Comparison of ENCODE assay signal across 18 cellular contexts in the genomic region with DNA sequence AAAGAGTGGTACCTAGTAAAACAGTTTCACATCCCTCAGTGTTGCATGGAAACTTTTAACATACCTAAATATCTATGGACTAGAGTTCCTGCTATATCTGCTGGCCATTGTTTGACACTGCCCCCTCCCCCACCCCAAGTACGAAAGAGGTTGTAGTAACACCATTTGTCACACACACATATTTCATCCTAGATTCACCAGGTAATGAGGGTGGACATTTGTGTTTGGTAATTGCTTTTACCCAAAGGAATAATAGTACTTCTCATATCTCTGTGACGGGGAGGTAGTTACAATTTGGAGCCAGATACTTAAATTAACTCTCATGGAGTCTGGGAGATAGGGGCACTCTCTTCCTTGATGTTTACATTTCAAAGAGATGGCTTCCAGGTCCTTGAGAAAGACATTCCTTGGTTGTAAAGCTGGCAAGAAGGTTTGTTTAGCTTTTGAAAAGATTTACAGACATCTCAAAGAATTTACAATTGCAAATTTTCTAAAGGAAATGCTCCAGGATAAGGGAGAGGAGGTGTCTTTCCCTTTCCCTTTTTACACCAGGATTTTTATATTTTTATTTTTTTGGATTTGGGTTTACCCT. TPM values are rescaled to one million over a fixed set of nuclear protein-coding genes. Genes with fewer than 3 reads are reported as not detected.
DNase-seq lines count a peak whose midpoint lies in the region; ATAC-seq and TF ChIP-seq lines count a peak whose summit lies in the region.
"Had no signal": no experiment of that assay in that cellular context is flagged by ENCODE, and none has a peak within 500 bp of the region (broad histone marks: within the 10 kb centered on the region; RNA-seq: fewer than 3 reads in every experiment).

No MANE protein-coding gene starts in this region.

- 74% methylated on average over 2 of the region's 2 CpGs for WGBS in SK-N-SH (ENCODE audit: low lambda C conversion rate)
- no CpG with 5 or more reads among the region's 2 CpGs for WGBS in mesendoderm (ENCODE audit: extremely low coverage, insufficient coverage, low lambda C conversion rate)

- H3K27me3 ChIP-seq in SK-N-SH (ENCODE audit: insufficient read depth) (no peaks in the 10 kb centered on the region), mesendoderm (ENCODE audit: insufficient read depth, low read length, poor library complexity) (no peaks in the 10 kb centered on the region)
- H3K27me3 ChIP-seq: BLaER1, SJCRH30 had no signal

- DNase-seq in SK-N-SH (no peak), fibroblast of peridontal ligament (ENCODE audit: extremely low read depth) (peak; percentile 2), mesendoderm (peak; percentile 76), DMS79 treated with DMSO at 0.1 percent for 48 hours (lab: John Stamatoyannopoulos, UW) (no peak), amniotic stem cell (lab: John Stamatoyannopoulos, UW) (no peak), mesothelial cell of epicardium (ENCODE audit: low spot score in 2 of 2, unreplicated experiment in 2 of 2) (no peak), CD14-positive monocyte (ENCODE audit: low spot score) (no peak)
- DNase-seq: CD8-positive, alpha-beta memory T cell; Kasumi-1; NCI-H187 treated with DMSO at 0.1 percent for 48 hours; NCI-H446; SW 1271 had no signal

- CTCF ChIA-PET in SK-N-SH (lab: Yijun Ruan, JAX), result no interaction called here

- no peak overlapping the region for H3K56ac ChIP-seq in mesendoderm (ENCODE audit: low read length)

- H2BK120ac ChIP-seq in mesendoderm (ENCODE audit: low read depth, low read length), result no peak overlapping the region

- H3K27me3 Mint-ChIP-seq in mesothelial cell of epicardium (ENCODE audit: low read depth) (no peaks in the 10 kb centered on the region), CD14-positive monocyte (ENCODE audit: low read depth in 3 of 3) (peaks cover 0 to 6% (median 1%) of the 10 kb centered on the region in 3 donors)
- H3K27me3 Mint-ChIP-seq: IgD-negative memory B cell had no signal

- intact Hi-C loops in CD14-positive monocyte (cut with micrococcal nuclease), result no loop called here

- H3K4me3 Mint-ChIP-seq in mesothelial cell of epicardium (no peak overlapping the region), CD14-positive monocyte (no peak overlapping the region)
- H3K4me3 Mint-ChIP-seq: CD8-positive, alpha-beta memory T cell; IgD-negative memory B cell had no signal

- H3K79me2 ChIP-seq in SK-N-SH (ENCODE audit: insufficient read depth) (no peaks in the 10 kb centered on the region), mesendoderm (ENCODE audit: control insufficient read depth, insufficient read depth, low read length) (no peaks in the 10 kb centered on the region)

- H3K4me1 ChIP-seq in SK-N-SH (ENCODE audit: control insufficient read depth in 1 of 2, insufficient read depth in 2 of 2, low read depth in 1 of 2, low read length in 1 of 2) (peaks cover 0 to 8% of the 10 kb centered on the region in 2 experiments; a peak in 1 of 4 replicates), mesendoderm (ENCODE audit: control insufficient read depth, low read depth, low read length) (peaks cover 2% of the 10 kb centered on the region)
- H3K4me1 ChIP-seq: BLaER1, SJCRH30 had no signal

- no peak overlapping the region for H2BK15ac ChIP-seq in mesendoderm (replicated peaks; ENCODE audit: low read depth)

- no peak overlapping the region for H2AFZ ChIP-seq in SK-N-SH (ENCODE audit: low read depth)

- H3K9me3 Mint-ChIP-seq in mesothelial cell of epicardium (peaks cover 15% of the 10 kb centered on the region), CD14-positive monocyte (no peaks in the 10 kb centered on the region)
- H3K9me3 Mint-ChIP-seq: CD8-positive, alpha-beta memory T cell had no signal

- H3K36me3 ChIP-seq in SK-N-SH (replicated peaks in 1 of 2; ENCODE audit: control insufficient read depth in 1 of 2, insufficient read depth in 2 of 2, low read length in 1 of 2) (no peaks in the 10 kb centered on the region), mesendoderm (ENCODE audit: control insufficient read depth, insufficient read depth, low read length) (no peaks in the 10 kb centered on the region)
- H3K36me3 ChIP-seq: BLaER1, SJCRH30 had no signal

- H3F3A ChIP-seq in SK-N-SH (replicated peaks; ENCODE audit: insufficient read depth), result no peaks in the 10 kb centered on the region

- TF ChIP-seq CTCF in SK-N-SH (IDR thresholded peaks at IDR 0.05) (no peak), mesothelial cell of epicardium (IDR thresholded peaks at IDR 0.05; ENCODE audit: unreplicated experiment) (no peak), CD14-positive monocyte (IDR thresholded peaks at IDR 0.05) (no peak)

- TF ChIP-seq EP300 in SK-N-SH (IDR thresholded peaks at IDR 0.05; ENCODE audit: borderline replicate concordance in 1 of 2, low read depth in 1 of 2, low read length in 1 of 2), result no peak

- H3K4me1 Mint-ChIP-seq in mesothelial cell of epicardium, result peaks cover 13% of the 10 kb centered on the region
- no peaks in the 10 kb centered on the region for H3K4me1 Mint-ChIP-seq in CD14-positive monocyte
- H3K4me1 Mint-ChIP-seq: CD8-positive, alpha-beta memory T cell had no signal

- no peak overlapping the region for H2BK5ac ChIP-seq in mesendoderm (ENCODE audit: low read length)

- H3K27ac ChIP-seq in SK-N-SH (ENCODE audit: low read depth in 2 of 2, low read length in 1 of 2) (no peak overlapping the region), mesendoderm (ENCODE audit: low read depth, low read length) (no peak overlapping the region)
- H3K27ac ChIP-seq: 22Rv1, BLaER1, RWPE1, SJCRH30 had no signal

- no peak overlapping the region for H3K18ac ChIP-seq in mesendoderm (ENCODE audit: low read length)

- no peak overlapping the region for H3K23ac ChIP-seq in mesendoderm (ENCODE audit: low read length)

- H3K4me3 ChIP-seq in SK-N-SH (ENCODE audit: low read depth in 2 of 2, low read length in 1 of 2) (no peak overlapping the region), mesendoderm (ENCODE audit: low read length) (no peak overlapping the region)
- H3K4me3 ChIP-seq: BLaER1, SJCRH30 had no signal

- ATAC-seq in SK-N-SH treated with all-trans-retinoic acid at 6 μM for 48 hours, result no peak

- no peak overlapping the region for H2AK5ac ChIP-seq in mesendoderm (ENCODE audit: low read length)

- H3K27ac Mint-ChIP-seq in mesothelial cell of epicardium, result no peak overlapping the region
- no peak overlapping the region for H3K27ac Mint-ChIP-seq in CD14-positive monocyte
- H3K27ac Mint-ChIP-seq: CD8-positive, alpha-beta memory T cell; IgD-negative memory B cell had no signal

- no peaks in the 10 kb centered on the region for H3K79me1 ChIP-seq in mesendoderm (ENCODE audit: low read length)

- no peaks in the 10 kb centered on the region for H4K20me1 ChIP-seq in SK-N-SH (ENCODE audit: insufficient read depth)
- H4K20me1 ChIP-seq: BLaER1 had no signal

- H3K9ac ChIP-seq in SK-N-SH (no peak overlapping the region), mesendoderm (ENCODE audit: low read length) (no peak overlapping the region)
- H3K9ac ChIP-seq: BLaER1 had no signal

- H3K4ac ChIP-seq in mesendoderm (ENCODE audit: low read depth, low read length), result no peak overlapping the region

- H3K36me3 Mint-ChIP-seq in mesothelial cell of epicardium (no peaks in the 10 kb centered on the region), CD14-positive monocyte (no peaks in the 10 kb centered on the region)

- no peak for TF ChIP-seq RAD21 in SK-N-SH (IDR thresholded peaks at IDR 0.05; ENCODE audit: low read length)

- no peaks in the 10 kb centered on the region for H3K9me2 ChIP-seq in SK-N-SH

- POLR2A ChIA-PET in SK-N-SH (lab: Yijun Ruan, JAX), result no interaction called here

- no peak overlapping the region for H4K5ac ChIP-seq in mesendoderm (ENCODE audit: low read length)

- no peaks in the 10 kb centered on the region for H3K9me3 ChIP-seq in SK-N-SH
- H3K9me3 ChIP-seq: BLaER1, SJCRH30 had no signal

- no peak overlapping the region for H4K8ac ChIP-seq in mesendoderm (ENCODE audit: low read depth, low read length)

- H3K4me2 ChIP-seq in SK-N-SH, result no peak overlapping the region
- H3K4me2 ChIP-seq in mesendoderm (ENCODE audit: low read length), result no peak overlapping the region
- H3K4me2 ChIP-seq: BLaER1 had no signal

TF ChIP-seq in SK-N-SH treated with all-trans-retinoic acid at 6 μM for 48 hours, 23 proteins besides CTCF, POLR2A, EP300 and RAD21:
- TF ChIP-seq, protein P1, sequence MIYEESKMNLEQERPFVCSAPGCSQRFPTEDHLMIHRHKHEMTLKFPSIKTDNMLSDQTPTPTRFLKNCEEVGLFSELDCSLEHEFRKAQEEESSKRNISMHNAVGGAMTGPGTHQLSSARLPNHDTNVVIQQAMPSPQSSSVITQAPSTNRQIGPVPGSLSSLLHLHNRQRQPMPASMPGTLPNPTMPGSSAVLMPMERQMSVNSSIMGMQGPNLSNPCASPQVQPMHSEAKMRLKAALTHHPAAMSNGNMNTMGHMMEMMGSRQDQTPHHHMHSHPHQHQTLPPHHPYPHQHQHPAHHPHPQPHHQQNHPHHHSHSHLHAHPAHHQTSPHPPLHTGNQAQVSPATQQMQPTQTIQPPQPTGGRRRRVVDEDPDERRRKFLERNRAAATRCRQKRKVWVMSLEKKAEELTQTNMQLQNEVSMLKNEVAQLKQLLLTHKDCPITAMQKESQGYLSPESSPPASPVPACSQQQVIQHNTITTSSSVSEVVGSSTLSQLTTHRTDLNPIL (CRISPR knock-in tag; IDR thresholded peaks at IDR 0.05; ENCODE audit: low read depth), result no peak
- peak; percentile 77 for TF ChIP-seq ISL1 (CRISPR knock-in tag; IDR thresholded peaks at IDR 0.05)

TF ChIP-seq in SK-N-SH, 30 proteins besides CTCF, POLR2A, EP300 and RAD21 (continues in another document):
- TF ChIP-seq, protein P2, sequence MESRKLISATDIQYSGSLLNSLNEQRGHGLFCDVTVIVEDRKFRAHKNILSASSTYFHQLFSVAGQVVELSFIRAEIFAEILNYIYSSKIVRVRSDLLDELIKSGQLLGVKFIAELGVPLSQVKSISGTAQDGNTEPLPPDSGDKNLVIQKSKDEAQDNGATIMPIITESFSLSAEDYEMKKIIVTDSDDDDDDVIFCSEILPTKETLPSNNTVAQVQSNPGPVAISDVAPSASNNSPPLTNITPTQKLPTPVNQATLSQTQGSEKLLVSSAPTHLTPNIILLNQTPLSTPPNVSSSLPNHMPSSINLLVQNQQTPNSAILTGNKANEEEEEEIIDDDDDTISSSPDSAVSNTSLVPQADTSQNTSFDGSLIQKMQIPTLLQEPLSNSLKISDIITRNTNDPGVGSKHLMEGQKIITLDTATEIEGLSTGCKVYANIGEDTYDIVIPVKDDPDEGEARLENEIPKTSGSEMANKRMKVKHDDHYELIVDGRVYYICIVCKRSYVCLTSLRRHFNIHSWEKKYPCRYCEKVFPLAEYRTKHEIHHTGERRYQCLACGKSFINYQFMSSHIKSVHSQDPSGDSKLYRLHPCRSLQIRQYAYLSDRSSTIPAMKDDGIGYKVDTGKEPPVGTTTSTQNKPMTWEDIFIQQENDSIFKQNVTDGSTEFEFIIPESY (IDR thresholded peaks at IDR 0.05; ENCODE audit: borderline replicate concordance, low read depth), result no peak
- no peak for TF ChIP-seq CHD2 (IDR thresholded peaks at IDR 0.05; ENCODE audit: low read length, partially characterized antibody)
- no peak for TF ChIP-seq TEAD4 (IDR thresholded peaks at IDR 0.05; ENCODE audit: borderline replicate concordance, insufficient read depth)

RNA-seq across cellular contexts. Expression of a gene that starts 38.8 kb away (rescaled TPM):
- polyA plus RNA-seq in SK-N-SH (2012; rRNA removed) (386 and 419 TPM in 2 replicates), CD14-positive monocyte (10 to 100 TPM; 18.0 to 22.5 TPM)
- 408 and 424 TPM in 2 replicates for polyA plus RNA-seq in SK-N-SH (2012; cell fraction: cytosol; rRNA removed)
- polyA plus RNA-seq in SK-N-SH (2012; cell fraction: nucleus; rRNA removed), result 132 and 197 TPM in 2 replicates
- polyA plus RNA-seq in mesendoderm (2013, experiment 1 of 2), result 150 TPM
- 154 TPM for polyA plus RNA-seq in mesendoderm (2013, experiment 2 of 2)
- total RNA-seq in mesothelial cell of epicardium, result 71.4 to 83.5 TPM (median 77.2 TPM) in 3 replicates

Comparison
In these comparisons a context has a peak if more than half of its experiments do, and no peak if none do; other contexts are left out.
1. DNase-seq: peak in fibroblast of peridontal ligament (single experiment) and mesendoderm (single experiment); none in SK-N-SH (single experiment), DMS79 treated with DMSO at 0.1 percent for 48 hours (single experiment), amniotic stem cell (single experiment), mesothelial cell of epicardium (0 of 2) and CD14-positive monocyte (single experiment).
2. RNA of a gene that starts 38.8 kb away (polyA plus RNA-seq): 132 to 424 TPM in SK-N-SH; 18.0 to 22.5 TPM in CD14-positive monocyte; every median in the first group is over 4 times any median in the second.